In the genomic region with DNA sequence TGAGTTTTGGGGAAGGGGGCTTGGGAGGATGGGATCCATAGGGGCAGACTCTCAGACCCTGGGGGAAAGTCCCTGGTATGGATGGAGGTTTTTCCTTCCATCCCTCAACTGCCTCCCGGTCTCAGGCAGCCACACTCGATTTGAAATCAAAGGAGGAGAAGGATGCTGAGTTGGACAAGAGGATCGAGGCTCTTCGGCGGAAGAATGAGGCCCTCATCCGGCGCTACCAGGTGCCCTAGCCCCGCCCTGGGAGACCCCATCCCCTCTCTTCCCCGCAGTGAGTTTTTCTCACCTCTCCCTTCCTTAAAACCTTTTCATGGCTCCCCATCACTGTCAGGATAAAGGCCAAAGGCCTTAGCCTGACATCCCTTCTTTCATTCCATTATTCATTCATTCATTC, we compare ENCODE assay signal across 8 cellular contexts. TPM values are rescaled to one million over a fixed set of nuclear protein-coding genes. Genes with fewer than 3 reads are reported as not detected.
A peak's percentile ranks its signal among the peaks of the same experiment; 100 is the strongest.
DNase-seq lines count a peak whose midpoint lies in the region; ATAC-seq, FAIRE-seq and TF ChIP-seq lines count a peak whose summit lies in the region.

No MANE protein-coding gene starts in this region.

- dilution Hi-C loops in endothelial cell of umbilical vein (cut with MboI; ENCODE audit: extremely low pct_ligation_motif_present, low sequenced_read_pairs), result no loop called here

- no peak overlapping the region for H2AFZ ChIP-seq in endothelial cell of umbilical vein (ENCODE audit: low read depth, low read length)

- H3K27ac Mint-ChIP-seq in CD8-positive, alpha-beta memory T cell, result peak overlapping the region in 3 of 8 donors; percentile 50 to 92 (median 91)

- in situ Hi-C loops in Panc1 (cut with HindIII; ENCODE audit: low pct_unique_long_range_greater_than_20kb, low sequenced_read_pairs), result no loop called here

- no peaks in the 10 kb centered on the region for H4K20me1 ChIP-seq in endothelial cell of umbilical vein (replicated peaks; ENCODE audit: control insufficient read depth, extremely low read depth, insufficient read depth, low read length)

- H3K36me3 Mint-ChIP-seq in CD8-positive, alpha-beta memory T cell, result peaks cover 3 to 55% (median 15%) of the 10 kb centered on the region in 3 donors

- H3K27me3 ChIP-seq in CD8-positive, alpha-beta memory T cell (ENCODE audit: insufficient read depth, low read length, poor library complexity, severe bottlenecking), result no peaks in the 10 kb centered on the region
- H3K27me3 ChIP-seq in Panc1 (ENCODE audit: control insufficient read depth, insufficient read depth, low read length) (no peaks in the 10 kb centered on the region), endothelial cell of umbilical vein (ENCODE audit: control insufficient read depth in 2 of 2, insufficient read depth in 2 of 2, low read length in 2 of 2) (no peaks in the 10 kb centered on the region), pancreas (no peaks in the 10 kb centered on the region)

- 48 to 59% methylated on average over 9 of the region's 9 CpGs for WGBS in pancreas, 2 donors

- H3K4me3 ChIP-seq in CD8-positive, alpha-beta memory T cell (ENCODE audit: low read length), result no peak overlapping the region
- H3K4me3 ChIP-seq in Panc1 (ENCODE audit: low read depth in 2 of 2, low read length in 2 of 2), result peak overlapping the region; percentile 65 to 89; a peak in 3 of 4 replicates
- H3K4me3 ChIP-seq in endothelial cell of umbilical vein (replicated peaks in 1 of 3; ENCODE audit: insufficient read depth in 1 of 3, low read depth in 1 of 3, low read length in 3 of 3), result peak overlapping the region in 1 of 3 experiments; percentile 81
- peak overlapping the region in 3 of 4 donors; percentile 16 to 51 (median 44) for H3K4me3 ChIP-seq in pancreas

- intact Hi-C loops in Panc1 (cut with micrococcal nuclease; ENCODE audit: unreplicated experiment) (no loop called here), endothelial cell of umbilical vein (cut with micrococcal nuclease) (loop anchor here (5.0 kb wide), 1 partner anchor 471 kb away; the partner anchor contains the start of gene SLC1A5), pancreas (cut with DNase I) (no loop called here)

- POLR2A ChIA-PET in CD8-positive, alpha-beta memory T cell (lab: Charles Lee), result no interaction called here
- POLR2A ChIA-PET in Panc1 (lab: Charles Lee), result no interaction called here
- POLR2A ChIA-PET in endothelial cell of umbilical vein (lab: Charles Lee), result no interaction called here

- CTCF ChIA-PET in CD8-positive, alpha-beta memory T cell (lab: Charles Lee), result interaction anchor here (1.1 kb wide), 1 partner anchor 14 kb away, joined by 3 read pairs; no protein-coding TSS in a partner anchor
- CTCF ChIA-PET in Panc1 (lab: Charles Lee) (no interaction called here), endothelial cell of umbilical vein (lab: Charles Lee) (no interaction called here)

- peaks cover 34 to 47% (median 37%) of the 10 kb centered on the region in 3 donors for H3K4me1 Mint-ChIP-seq in CD8-positive, alpha-beta memory T cell

- H3K9me1 ChIP-seq in endothelial cell of umbilical vein (replicated peaks; ENCODE audit: control insufficient read depth, extremely low read depth, insufficient read depth, low read length), result no peaks in the 10 kb centered on the region

- no TSS peak for BruUV-seq in Panc1 (replicated peaks; lab: Mats Ljungman, UMichigan)
- BruUV-seq in endothelial cell of umbilical vein (replicated peaks; lab: Mats Ljungman, UMichigan), result no TSS peak

- peak overlapping the region; percentile 91 for H3K9ac ChIP-seq in endothelial cell of umbilical vein (replicated peaks; ENCODE audit: extremely low read depth, insufficient read depth, low read length)

- peaks cover 24% of the 10 kb centered on the region for H3K36me3 ChIP-seq in CD8-positive, alpha-beta memory T cell (ENCODE audit: insufficient read depth, low read length)
- no peaks in the 10 kb centered on the region; the same call in 1 of the 2 replicates for H3K36me3 ChIP-seq in Panc1 (ENCODE audit: control insufficient read depth, insufficient read depth, low read length)
- peaks cover 10 to 20% of the 10 kb centered on the region in 2 experiments for H3K36me3 ChIP-seq in endothelial cell of umbilical vein (ENCODE audit: control insufficient read depth in 2 of 2, extremely low read depth in 1 of 2, insufficient read depth in 2 of 2, low read length in 2 of 2)
- peaks cover 0 to 11% (median 0%) of the 10 kb centered on the region in 3 donors for H3K36me3 ChIP-seq in pancreas

- TF ChIP-seq CTCF in Panc1 (IDR thresholded peaks at IDR 0.05) (no peak), endothelial cell of umbilical vein (IDR thresholded peaks at IDR 0.05; ENCODE audit: extremely low read depth in 1 of 2, insufficient read depth in 1 of 2, low read depth in 1 of 2, low read length in 2 of 2) (no peak), pancreas (IDR thresholded peaks at IDR 0.05) (no peak)

- no peaks in the 10 kb centered on the region for H3K9me3 Mint-ChIP-seq in CD8-positive, alpha-beta memory T cell

- TF ChIP-seq POLR2A in endothelial cell of umbilical vein (IDR thresholded peaks at IDR 0.05; ENCODE audit: low read depth, low read length), result no peak

- H3K27me3 Mint-ChIP-seq in CD8-positive, alpha-beta memory T cell, result peaks cover 0 to 1% of the 10 kb centered on the region in 2 donors

- no peaks in the 10 kb centered on the region for H3K9me3 ChIP-seq in CD8-positive, alpha-beta memory T cell (ENCODE audit: low read length)
- H3K9me3 ChIP-seq in Panc1 (ENCODE audit: control insufficient read depth, insufficient read depth, low read depth, low read length) (no peaks in the 10 kb centered on the region), endothelial cell of umbilical vein (replicated peaks; ENCODE audit: control insufficient read depth, insufficient read depth, low read length) (no peaks in the 10 kb centered on the region), pancreas (no peaks in the 10 kb centered on the region)

- DNase-seq in CD8-positive, alpha-beta memory T cell, result no peak
- DNase-seq in Panc1 (ENCODE audit: low read depth, low spot score) (no peak), endothelial cell of umbilical vein (ENCODE audit: low read depth, low spot score) (no peak), pancreas (no peak), SW480 (ENCODE audit: low spot score) (no peak), C1 segment of cervical spinal cord (lab: John Stamatoyannopoulos, UW) (no peak), NCI-H146 treated with DMSO at 0.1 percent for 48 hours (lab: John Stamatoyannopoulos, UW; ENCODE audit: unreplicated experiment) (no peak)

- H3K4me2 ChIP-seq in endothelial cell of umbilical vein (ENCODE audit: insufficient read depth, low read length), result peak overlapping the region; percentile 97

- no peak for FAIRE-seq in endothelial cell of umbilical vein (lab: Jason Lieb, UNC)
- FAIRE-seq in pancreas (lab: Jason Lieb, UNC), result no peak

- peak overlapping the region in 4 of 7 donors; percentile 89 to 92 (median 90) for H3K4me3 Mint-ChIP-seq in CD8-positive, alpha-beta memory T cell

- ATAC-seq in Panc1 (no peak), pancreas (no peak), HG02798 (IDR thresholded peaks at IDR 0.05; ENCODE audit: poor library complexity, unreplicated experiment) (no peak)

- H3K4me1 ChIP-seq in CD8-positive, alpha-beta memory T cell (ENCODE audit: insufficient read depth, low read length), result peaks cover 23% of the 10 kb centered on the region
- peaks cover 6% of the 10 kb centered on the region for H3K4me1 ChIP-seq in Panc1 (ENCODE audit: control insufficient read depth, insufficient read depth, low read length)
- peaks cover 11% of the 10 kb centered on the region for H3K4me1 ChIP-seq in endothelial cell of umbilical vein (ENCODE audit: control insufficient read depth, extremely low read depth, insufficient read depth, low read length)
- peaks cover 6 to 24% (median 24%) of the 10 kb centered on the region in 3 donors for H3K4me1 ChIP-seq in pancreas

- H3K79me2 ChIP-seq in endothelial cell of umbilical vein (ENCODE audit: control insufficient read depth, insufficient read depth, low read length), result peaks cover 9% of the 10 kb centered on the region

- H3K27ac ChIP-seq in CD8-positive, alpha-beta memory T cell (ENCODE audit: low read depth, low read length), result peak overlapping the region; percentile 73
- H3K27ac ChIP-seq in Panc1 (ENCODE audit: low read length), result peak overlapping the region; percentile 91
- no peak overlapping the region for H3K27ac ChIP-seq in endothelial cell of umbilical vein (ENCODE audit: insufficient read depth, low read depth, low read length)
- H3K27ac ChIP-seq in pancreas, result peak overlapping the region; percentile 3 to 94 (median 86)

RNA-seq across cellular contexts. Expression of gene CCDC9, which starts 2.1 kb away (rescaled TPM):
- 10 to 100 TPM; 20.4 to 23.1 TPM for total RNA-seq in CD8-positive, alpha-beta memory T cell
- 9.4 TPM for polyA plus RNA-seq in CD8-positive, alpha-beta memory T cell
- total RNA-seq in Panc1 (2021; ENCODE audit: unreplicated experiment), result 29.2 TPM
- polyA plus RNA-seq in Panc1 (2012; ENCODE audit: insufficient read length), result 31.2 TPM
- 26.9 and 29.0 TPM in 2 replicates for total RNA-seq in endothelial cell of umbilical vein
- 4.6 and 6.0 TPM in 2 replicates for polyA plus RNA-seq in endothelial cell of umbilical vein
- polyA plus RNA-seq in endothelial cell of umbilical vein (2011; cell fraction: cytosol; rRNA removed), result 4.2 and 5.1 TPM in 2 replicates
- polyA plus RNA-seq in endothelial cell of umbilical vein (2011; cell fraction: nucleus; rRNA removed), result 21.1 and 30.7 TPM in 2 replicates
- polyA plus RNA-seq in endothelial cell of umbilical vein (2012), result 14.2 and 25.1 TPM in 2 replicates
- 4.0 and 7.1 TPM in 2 replicates for polyA minus RNA-seq in endothelial cell of umbilical vein
- polyA minus RNA-seq in endothelial cell of umbilical vein (2011; cell fraction: cytosol; rRNA and poly(A)+ RNA removed), result 4.5 TPM
- polyA minus RNA-seq in endothelial cell of umbilical vein (2011; cell fraction: nucleus; rRNA and poly(A)+ RNA removed), result 11.6 and 17.7 TPM in 2 replicates
- total RNA-seq in pancreas, result 10 to 100 TPM; 24.6 to 67.3 (median 34.7) TPM
- 100 to 1,000 TPM in 1 of 2 donors, 10 to 100 TPM in 1; 38.3 to 102 TPM for polyA plus RNA-seq in pancreas

RNA-seq across cellular contexts. Expression of gene INAFM1, which starts 16.3 kb away (rescaled TPM):
- 1 to 10 TPM; 7.3 to 9.3 TPM for total RNA-seq in CD8-positive, alpha-beta memory T cell
- polyA plus RNA-seq in CD8-positive, alpha-beta memory T cell, result 2.3 TPM
- total RNA-seq in Panc1 (2021; ENCODE audit: unreplicated experiment) (13.1 TPM), endothelial cell of umbilical vein (8.3 and 9.4 TPM in 2 replicates), pancreas (10 to 100 TPM; 10.6 to 37.7 (median 13.5) TPM)
- polyA plus RNA-seq in Panc1 (2012; ENCODE audit: insufficient read length), result 23.1 TPM
- polyA plus RNA-seq in endothelial cell of umbilical vein (2.8 and 3.0 TPM in 2 replicates), pancreas (10 to 100 TPM; 25.6 to 29.7 TPM)
- polyA plus RNA-seq in endothelial cell of umbilical vein (2011; cell fraction: cytosol; rRNA removed), result 0.84 and 1.7 TPM in 2 replicates
- 3.1 and 5.0 TPM in 2 replicates for polyA plus RNA-seq in endothelial cell of umbilical vein (2011; cell fraction: nucleus; rRNA removed)
- 3.0 and 6.4 TPM in 2 replicates for polyA plus RNA-seq in endothelial cell of umbilical vein (2012)
- 0.55 and 1.1 TPM in 2 replicates for polyA minus RNA-seq in endothelial cell of umbilical vein
- polyA minus RNA-seq in endothelial cell of umbilical vein (2011; cell fraction: cytosol; rRNA and poly(A)+ RNA removed), result not detected
- polyA minus RNA-seq in endothelial cell of umbilical vein (2011; cell fraction: nucleus; rRNA and poly(A)+ RNA removed), result 1.1 and 2.5 TPM in 2 replicates

RNA-seq across cellular contexts. Expression of gene BBC3, which starts 27.4 kb away (rescaled TPM):
- 10 to 100 TPM; 19.8 to 20.1 TPM for total RNA-seq in CD8-positive, alpha-beta memory T cell
- 8.3 TPM for polyA plus RNA-seq in CD8-positive, alpha-beta memory T cell
- total RNA-seq in Panc1 (2021; ENCODE audit: unreplicated experiment), result 7.6 TPM
- polyA plus RNA-seq in Panc1 (2012; ENCODE audit: insufficient read length), result 12.9 TPM
- 27.6 and 35.7 TPM in 2 replicates for total RNA-seq in endothelial cell of umbilical vein
- polyA plus RNA-seq in endothelial cell of umbilical vein, result 11.3 and 15.8 TPM in 2 replicates
- polyA plus RNA-seq in endothelial cell of umbilical vein (2011; cell fraction: cytosol; rRNA removed), result 5.6 and 9.7 TPM in 2 replicates
- polyA plus RNA-seq in endothelial cell of umbilical vein (2011; cell fraction: nucleus; rRNA removed), result 16.7 and 16.8 TPM in 2 replicates
- polyA plus RNA-seq in endothelial cell of umbilical vein (2012), result 9.7 and 16.2 TPM in 2 replicates
- 4.9 and 8.2 TPM in 2 replicates for polyA minus RNA-seq in endothelial cell of umbilical vein
- polyA minus RNA-seq in endothelial cell of umbilical vein (2011; cell fraction: cytosol; rRNA and poly(A)+ RNA removed), result 5.2 TPM
- 5.9 and 8.8 TPM in 2 replicates for polyA minus RNA-seq in endothelial cell of umbilical vein (2011; cell fraction: nucleus; rRNA and poly(A)+ RNA removed)
- total RNA-seq in pancreas, result 10 to 100 TPM in 3 of 6 donors, 1 to 10 TPM in 3; 6.8 to 19.4 (median 9.2) TPM
- polyA plus RNA-seq in pancreas, result 10 to 100 TPM in 1 of 2 donors, 1 to 10 TPM in 1; 5.5 to 11.3 TPM

RNA-seq across cellular contexts. Expression of gene C5AR1, which starts 51.2 kb away (rescaled TPM):
- total RNA-seq in CD8-positive, alpha-beta memory T cell, result 1 to 10 TPM; 1.3 to 1.8 TPM
- not detected for polyA plus RNA-seq in CD8-positive, alpha-beta memory T cell
- total RNA-seq in Panc1 (2021; ENCODE audit: unreplicated experiment) (2.7 TPM), endothelial cell of umbilical vein (0.49 TPM in 1 of 2 replicates, not detected in the other), pancreas (10 to 100 TPM in 2 of 6 donors, 1 to 10 TPM in 4; 1.2 to 10.4 (median 4.5) TPM)
- 0.73 TPM for polyA plus RNA-seq in Panc1 (2012; ENCODE audit: insufficient read length)
- polyA plus RNA-seq in endothelial cell of umbilical vein (0.11 and 0.16 TPM in 2 replicates), pancreas (1 to 10 TPM; 2.3 to 4.1 TPM)
- polyA plus RNA-seq in endothelial cell of umbilical vein (2011; cell fraction: cytosol; rRNA removed), result 0.05 and 0.07 TPM in 2 replicates
- polyA plus RNA-seq in endothelial cell of umbilical vein (2011; cell fraction: nucleus; rRNA removed), result 0.46 and 0.53 TPM in 2 replicates
- not detected in 2 replicates for polyA plus RNA-seq in endothelial cell of umbilical vein (2012)
- 0.30 TPM in 1 of 2 replicates, not detected in the other for polyA minus RNA-seq in endothelial cell of umbilical vein
- polyA minus RNA-seq in endothelial cell of umbilical vein (2011; cell fraction: cytosol; rRNA and poly(A)+ RNA removed), result 2.7 TPM
- 0.34 TPM in 1 of 2 replicates, not detected in the other for polyA minus RNA-seq in endothelial cell of umbilical vein (2011; cell fraction: nucleus; rRNA and poly(A)+ RNA removed)
